In genomic region chr4:139083533-139084424, GRCh38 we compare ENCODE assay signal across 1 cellular context.
TF ChIP-seq lines count a peak whose summit lies in the region.

No MANE protein-coding gene starts in this region.

TF ChIP-seq in HepG2, 621 proteins besides CTCF, POLR2A, EP300 and RAD21 (continued from another document and continues in another):
- TF ChIP-seq HOXA5 (CRISPR knock-in tag; IDR thresholded peaks at IDR 0.05), result 0 out of 2 replicates have a peak, but pooled peaks have one; percentile 30
- TF ChIP-seq STAT6 (CRISPR knock-in tag; IDR thresholded peaks at IDR 0.05; ENCODE audit: borderline replicate concordance), result no peak
- TF ChIP-seq TAF1 (CRISPR knock-in tag; IDR thresholded peaks at IDR 0.05), result peak; percentile 87
- TF ChIP-seq PCBP2 (optimal IDR thresholded peaks at IDR 0.05; ENCODE audit: low read depth, low read length, poor library complexity, severe bottlenecking), result no peak
- TF ChIP-seq ZBTB2 (CRISPR knock-in tag; IDR thresholded peaks at IDR 0.05; ENCODE audit: low read depth), result peak; percentile 100
- TF ChIP-seq ZUFSP (CRISPR knock-in tag; IDR thresholded peaks at IDR 0.05; ENCODE audit: borderline replicate concordance), result no peak
- no peak for TF ChIP-seq ISX (CRISPR knock-in tag; conservative IDR thresholded peaks at IDR 0.05)
- no peak for TF ChIP-seq SIN3B (IDR thresholded peaks at IDR 0.05; ENCODE audit: low read length)
- no peak for TF ChIP-seq ZNF720 (CRISPR knock-in tag; IDR thresholded peaks at IDR 0.05)
- 0 out of 2 replicates have a peak, but pooled peaks have one; percentile 34 for TF ChIP-seq ZNF598 (CRISPR knock-in tag; IDR thresholded peaks at IDR 0.05; ENCODE audit: borderline replicate concordance)
- no peak for TF ChIP-seq RBAK (CRISPR knock-in tag; IDR thresholded peaks at IDR 0.05)
- TF ChIP-seq MEIS1 (CRISPR knock-in tag; IDR thresholded peaks at IDR 0.05; ENCODE audit: borderline replicate concordance), result peak; percentile 83; the same call in 1 of the 2 replicates
- no peak for TF ChIP-seq ZNF644 (CRISPR knock-in tag; IDR thresholded peaks at IDR 0.05; ENCODE audit: low read depth)
- peak; percentile 96 for TF ChIP-seq HBP1 (CRISPR knock-in tag; IDR thresholded peaks at IDR 0.05; ENCODE audit: low read depth)
- peak; percentile 4; the same call in 1 of the 2 replicates for TF ChIP-seq BCL3 (CRISPR knock-in tag; IDR thresholded peaks at IDR 0.05)
- no peak for TF ChIP-seq SYNCRIP (IDR thresholded peaks at IDR 0.05; ENCODE audit: insufficient read depth, low read depth, low read length)
- TF ChIP-seq CERS6 (CRISPR knock-in tag; IDR thresholded peaks at IDR 0.05), result no peak
- no peak for TF ChIP-seq NR2F1 (CRISPR knock-in tag; IDR thresholded peaks at IDR 0.05)
- TF ChIP-seq KLF6 (CRISPR knock-in tag; IDR thresholded peaks at IDR 0.05), result no peak
- TF ChIP-seq ZNF75D (CRISPR knock-in tag; IDR thresholded peaks at IDR 0.05; ENCODE audit: borderline replicate concordance), result no peak
- peak; percentile 69; the same call in 1 of the 2 replicates for TF ChIP-seq NFKB2 (CRISPR knock-in tag; IDR thresholded peaks at IDR 0.05; ENCODE audit: borderline replicate concordance)
- no peak for TF ChIP-seq ZNF296 (CRISPR knock-in tag; conservative IDR thresholded peaks at IDR 0.05)
- no peak for TF ChIP-seq U2AF2 (IDR thresholded peaks at IDR 0.05; ENCODE audit: low read depth, low read length)
- TF ChIP-seq YEATS4 (CRISPR knock-in tag; IDR thresholded peaks at IDR 0.05; ENCODE audit: borderline replicate concordance), result peak; percentile 88; the same call in 1 of the 2 replicates
- no peak for TF ChIP-seq ZNF510 (CRISPR knock-in tag; IDR thresholded peaks at IDR 0.05; ENCODE audit: low read depth)
- peak; percentile 77 for TF ChIP-seq ZBTB7A (CRISPR knock-in tag; IDR thresholded peaks at IDR 0.05)
- TF ChIP-seq DNMT1 (CRISPR knock-in tag; IDR thresholded peaks at IDR 0.05), result 0 out of 2 replicates have a peak, but pooled peaks have one; percentile 60
- peak; percentile 77; the same call in 1 of the 2 replicates for TF ChIP-seq KDM2A (CRISPR knock-in tag; IDR thresholded peaks at IDR 0.05; ENCODE audit: borderline replicate concordance, low read depth)
- 0 out of 2 replicates have a peak, but pooled peaks have one; percentile 40 for TF ChIP-seq ZNF543 (CRISPR knock-in tag; IDR thresholded peaks at IDR 0.05)
- no peak for TF ChIP-seq CAMTA2 (CRISPR knock-in tag; IDR thresholded peaks at IDR 0.05; ENCODE audit: borderline replicate concordance)
- TF ChIP-seq ZFP41 (CRISPR knock-in tag; IDR thresholded peaks at IDR 0.05; ENCODE audit: borderline replicate concordance), result 0 out of 2 replicates have a peak, but pooled peaks have one; percentile 3
- no peak for TF ChIP-seq PCBP1 (IDR thresholded peaks at IDR 0.05; ENCODE audit: borderline replicate concordance, low read depth, low read length)
- TF ChIP-seq ZNF101 (CRISPR knock-in tag; IDR thresholded peaks at IDR 0.05; ENCODE audit: borderline replicate concordance, low read depth), result no peak
- TF ChIP-seq MXD1 (CRISPR knock-in tag; IDR thresholded peaks at IDR 0.05), result peak; percentile 56; the same call in 1 of the 2 replicates
- TF ChIP-seq POGZ (CRISPR knock-in tag; IDR thresholded peaks at IDR 0.05), result peak; percentile 90
- TF ChIP-seq DBP (CRISPR knock-in tag; IDR thresholded peaks at IDR 0.05; ENCODE audit: not compliant biosample characterization), result peak; percentile 66
- TF ChIP-seq ZSCAN25 (CRISPR knock-in tag; IDR thresholded peaks at IDR 0.05), result peak; percentile 68; the same call in 1 of the 2 replicates
- TF ChIP-seq GATAD2A (CRISPR knock-in tag; IDR thresholded peaks at IDR 0.05), result peak; percentile 28; the same call in 1 of the 2 replicates
- peak; percentile 37; the same call in 1 of the 2 replicates for TF ChIP-seq ZNF770 (CRISPR knock-in tag; IDR thresholded peaks at IDR 0.05)
- TF ChIP-seq ZNF335 (CRISPR knock-in tag; IDR thresholded peaks at IDR 0.05), result no peak
- TF ChIP-seq ZNF12 (CRISPR knock-in tag; IDR thresholded peaks at IDR 0.05), result peak; percentile 42; the same call in 1 of the 2 replicates
- peak; percentile 75; the same call in 1 of the 2 replicates for TF ChIP-seq NRL (CRISPR knock-in tag; IDR thresholded peaks at IDR 0.05; ENCODE audit: borderline replicate concordance)
- no peak for TF ChIP-seq TMF1 (CRISPR knock-in tag; IDR thresholded peaks at IDR 0.05; ENCODE audit: low read depth)
- no peak for TF ChIP-seq PRDM10 (CRISPR knock-in tag; IDR thresholded peaks at IDR 0.05; ENCODE audit: low read depth)
